In the genomic region with DNA sequence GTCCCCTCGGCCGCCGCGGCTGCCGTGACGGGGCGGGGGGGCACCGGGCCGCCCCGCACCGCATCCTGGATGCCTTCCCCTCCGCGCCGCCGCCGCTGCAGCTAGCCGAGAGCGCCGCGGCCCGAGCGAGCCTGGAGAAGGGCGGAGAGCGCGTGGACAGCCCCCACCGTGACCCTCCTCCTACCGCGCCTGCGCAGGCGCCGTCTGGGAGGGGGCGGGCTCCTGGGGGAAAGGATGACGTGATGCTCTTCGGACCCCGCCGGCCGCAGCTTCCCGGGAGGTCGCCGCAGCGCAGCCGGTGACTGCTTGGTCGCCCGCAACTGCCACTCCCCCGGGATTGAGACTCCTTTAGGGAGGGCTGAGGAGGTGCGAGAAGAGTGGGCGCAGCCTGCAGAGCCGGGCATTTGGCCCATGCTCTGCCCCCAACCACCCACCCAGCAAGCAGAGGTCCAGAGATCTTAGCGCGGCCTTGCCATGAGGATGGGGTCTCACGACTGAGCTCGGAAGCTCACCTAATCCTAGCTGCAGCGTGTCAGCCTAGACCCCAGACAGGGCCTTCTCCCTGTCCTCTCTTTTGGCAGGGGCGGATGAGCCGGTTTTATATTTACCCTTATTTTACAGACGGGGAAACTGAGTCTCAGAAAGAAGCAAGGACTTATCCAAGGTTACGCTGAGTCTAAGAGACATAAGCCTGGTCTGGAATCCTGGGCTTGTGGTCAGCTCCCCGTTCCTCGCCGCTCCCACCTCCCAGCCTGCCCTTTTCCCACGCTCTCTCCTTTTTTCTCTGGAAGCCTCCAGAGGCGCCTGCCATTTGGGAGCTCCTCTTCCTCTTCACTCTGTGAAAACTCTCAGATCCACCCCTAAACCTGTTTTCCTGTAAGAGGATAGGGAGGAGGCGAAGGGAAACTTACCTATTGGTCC, we compare ENCODE assay signal across 8 cellular contexts. TPM values are rescaled to one million over a fixed set of nuclear protein-coding genes. Genes with fewer than 3 reads are reported as not detected.
DNase-seq lines count a peak whose midpoint lies in the region; TF ChIP-seq lines count a peak whose summit lies in the region.

A gene (minus strand): TSS at position 140 of the 921 bp plus-strand sequence. CDS start 281 bp downstream, outside the sequence.

- peaks cover 5% of the 10 kb centered on the region; the same call in 1 of the 2 replicates for H3K4me1 ChIP-seq in H9 (ENCODE audit: insufficient read depth, low read length)

- H2BK5ac ChIP-seq in H9 (ENCODE audit: insufficient read length, low read length), result no peak within 1 kb of the TSS

- no peak within 1 kb of the TSS for H2BK20ac ChIP-seq in H9 (ENCODE audit: low read depth, low read length, poor library complexity, severe bottlenecking)

- WGBS in H9 (ENCODE audit: extremely low coverage, insufficient read length, low lambda C conversion rate), result no CpG with 5 or more reads among the region's 63 CpGs

- H3K4me3 Mint-ChIP-seq in H9, result peak within 1 kb of the TSS; percentile 93 to 99

- peaks cover 2% of the 10 kb centered on the region for H3K27me3 Mint-ChIP-seq in H9 (ENCODE audit: low read depth)

- no peak within 1 kb of the TSS for H2BK12ac ChIP-seq in H9 (ENCODE audit: insufficient read length, low read depth, low read length)

- H3K56ac ChIP-seq in H9 (ENCODE audit: insufficient read length, low read depth, low read length), result no peak within 1 kb of the TSS

- no peak within 1 kb of the TSS for H4K91ac ChIP-seq in H9 (ENCODE audit: insufficient read length, low read depth, low read length)

- no peaks in the 10 kb centered on the region for H3K27me3 ChIP-seq in H9 (ENCODE audit: insufficient read depth, low read length)

- peaks cover 0 to 4% of the 10 kb centered on the region in 2 experiments; a peak in 2 of 5 replicates for H3K9me3 Mint-ChIP-seq in H9

- DNase-seq in DMS153 (lab: John Stamatoyannopoulos, UW) (peak; percentile 63), H9 (peak; percentile 91), NCI-H146 treated with DMSO at 0.1 percent for 48 hours (lab: John Stamatoyannopoulos, UW; ENCODE audit: unreplicated experiment) (peak; percentile 52), T-helper 22 cell (ENCODE audit: low read depth) (peak; percentile 29), astrocyte of the spinal cord (ENCODE audit: low read depth, low spot score) (peak; percentile 90), hippocampal formation (lab: John Stamatoyannopoulos, UW) (peak; percentile 89 to 91), renal cortical epithelial cell (ENCODE audit: low read depth) (peak; percentile 51), GOT3 (lab: John Stamatoyannopoulos, UW) (no peak)

- H4K20me1 ChIP-seq in H9 (ENCODE audit: control insufficient read depth, insufficient read depth, insufficient read length), result no peaks in the 10 kb centered on the region

- H2BK15ac ChIP-seq in H9 (ENCODE audit: low read depth, low read length), result no peak within 1 kb of the TSS

- H3K4me3 ChIP-seq in astrocyte of the spinal cord (ENCODE audit: low read depth, low read length), result peak within 1 kb of the TSS; percentile 62

- TF ChIP-seq CTCF in H9 (conservative IDR thresholded peaks at IDR 0.05) (no peak), astrocyte of the spinal cord (IDR thresholded peaks at IDR 0.05; ENCODE audit: low read depth, low read length) (no peak)

- no peak within 1 kb of the TSS for H3K4ac ChIP-seq in H9 (ENCODE audit: low read depth, low read length)

- H4K5ac ChIP-seq in H9 (ENCODE audit: insufficient read length, low read depth, low read length), result no peak within 1 kb of the TSS

- H3K9ac ChIP-seq in H9 (ENCODE audit: extremely low read depth, insufficient read length, low read length), result peak within 1 kb of the TSS; percentile 79

- H4K8ac ChIP-seq in H9 (replicated peaks; ENCODE audit: insufficient read length, low read depth, low read length), result no peak within 1 kb of the TSS

- no peak within 1 kb of the TSS for H2BK120ac ChIP-seq in H9 (ENCODE audit: low read depth, low read length, poor library complexity, severe bottlenecking)

- in situ Hi-C loops in astrocyte of the spinal cord (cut with HindIII; ENCODE audit: low sequenced_read_pairs), result no loop called here

- peaks cover 16% of the 10 kb centered on the region; the same call in 1 of the 2 replicates for H3K79me2 ChIP-seq in H9 (ENCODE audit: insufficient read depth, low read length)

- peaks cover 6% of the 10 kb centered on the region for H3K79me1 ChIP-seq in H9 (ENCODE audit: insufficient read depth, low read depth, low read length, poor library complexity, severe bottlenecking)

- H2AFZ ChIP-seq in H9 (ENCODE audit: low read length), result no peak within 1 kb of the TSS

- peak within 1 kb of the TSS; percentile 88 for H3K4me2 ChIP-seq in H9 (ENCODE audit: insufficient read depth, insufficient read length, low read length)

- H3K14ac ChIP-seq in H9 (ENCODE audit: insufficient read depth, low read length), result peak within 1 kb of the TSS; percentile 96

- no peak within 1 kb of the TSS for H3T11ph ChIP-seq in H9 (ENCODE audit: low read length)

- H3K4me1 Mint-ChIP-seq in H9, result peaks cover 33 to 43% of the 10 kb centered on the region in 2 experiments

- peak within 1 kb of the TSS; percentile 64 to 97 (median 94); a peak in 6 of 7 replicates for H3K27ac Mint-ChIP-seq in H9

- H3K36me3 Mint-ChIP-seq in H9 (ENCODE audit: insufficient read depth in 1 of 3, low read depth in 3 of 3), result peaks cover 0 to 6% (median 0%) of the 10 kb centered on the region in 3 experiments; a peak in 1 of 7 replicates

- H3K23ac ChIP-seq in H9 (ENCODE audit: insufficient read length, low read depth, low read length), result no peak within 1 kb of the TSS

- H2AK5ac ChIP-seq in H9 (ENCODE audit: insufficient read length, low read length), result no peak within 1 kb of the TSS

- peaks cover 14% of the 10 kb centered on the region for H3K23me2 ChIP-seq in H9 (ENCODE audit: insufficient read length, low read depth, low read length, poor library complexity, severe bottlenecking)

- H3K18ac ChIP-seq in H9 (ENCODE audit: insufficient read length, low read depth, low read length), result peak within 1 kb of the TSS; percentile 15

- no peak within 1 kb of the TSS for H3K27ac ChIP-seq in H9 (ENCODE audit: insufficient read length, low read depth, low read length)

- H3K9me3 ChIP-seq in H9 (ENCODE audit: control insufficient read depth, low read depth, low read length), result no peaks in the 10 kb centered on the region

RNA-seq across cellular contexts. Expression of the gene that starts here (rescaled TPM):
- total RNA-seq in H9 (2021) (57.6 and 59.6 TPM in 2 replicates), renal cortical epithelial cell (216 and 218 TPM in 2 replicates)
